Comparison of ENCODE assay signal across 16 cellular contexts in the genomic region with DNA sequence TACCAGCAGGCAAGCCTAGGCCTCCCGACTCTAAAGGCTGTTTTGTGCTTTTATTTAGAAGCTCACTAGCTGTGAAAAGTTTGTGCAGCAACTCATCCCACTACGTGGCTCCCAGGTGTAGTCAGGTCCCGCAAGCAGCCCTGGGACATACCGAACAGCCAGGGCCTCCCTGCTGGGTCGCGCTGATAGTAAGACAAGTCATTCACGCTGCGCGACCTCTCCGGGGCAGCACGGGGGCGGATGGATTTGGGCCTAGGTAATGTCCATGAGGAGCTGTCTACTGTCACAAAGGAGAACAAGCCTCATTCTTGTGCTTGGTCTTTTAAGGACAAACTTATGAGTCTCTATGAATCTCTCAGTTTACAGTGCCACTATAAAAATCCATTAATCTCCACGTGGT.
DNase-seq lines count a peak whose midpoint lies in the region; TF ChIP-seq lines count a peak whose summit lies in the region.
"Had no signal": no experiment of that assay in that cellular context is flagged by ENCODE, and none has a peak within 500 bp of the region (broad histone marks: within the 10 kb centered on the region; RNA-seq: fewer than 3 reads in every experiment).

No MANE protein-coding gene starts in this region.

- TF ChIP-seq POLR2A in ovary (IDR thresholded peaks at IDR 0.05): no peak

- H3K4me3 ChIP-seq in HAP-1 (no peak overlapping the region), ovary (no peak overlapping the region)

- no peak for TF ChIP-seq CTCF in VCaP (conservative IDR thresholded peaks at IDR 0.05)
- no peak for TF ChIP-seq CTCF in nephron progenitor cell (IDR thresholded peaks at IDR 0.05)
- TF ChIP-seq CTCF in ovary (IDR thresholded peaks at IDR 0.05): no peak

- H3K4me1 ChIP-seq in HAP-1 (peaks cover 24% of the 10 kb centered on the region), ovary (ENCODE audit: insufficient read depth) (no peaks in the 10 kb centered on the region)
- H3K4me1 ChIP-seq: BE2C had no signal

- H3K27me3 Mint-ChIP-seq in nephron progenitor cell (ENCODE audit: low read depth, poor library complexity): no peaks in the 10 kb centered on the region

- DNase-seq in EH (ENCODE audit: low read depth) (peak; percentile 43), HAP-1 (ENCODE audit: low spot score in 2 of 2) (peak; percentile 20 to 44), nephron progenitor cell (peak; percentile 5), inferior parietal cortex (ENCODE audit: extremely low spot score) (no peak), SHP77 treated with DMSO at 0.1 percent for 48 hours (lab: John Stamatoyannopoulos, UW) (no peak), ovary (no peak), GOT3 (lab: John Stamatoyannopoulos, UW) (no peak)
- DNase-seq: BE2C, COR-L47, DMS153, GF-D8, HCEC 1CT, KBM-7 had no signal

- H3K27ac ChIP-seq in VCaP (peak overlapping the region; percentile 22), ovary (no peak overlapping the region)
- H3K27ac ChIP-seq: C4-2B had no signal

- H3K9me3 Mint-ChIP-seq in nephron progenitor cell: no peaks in the 10 kb centered on the region

- intact Hi-C loops in ovary (cut with DNase I): no loop called here

- H3K27me3 ChIP-seq in HAP-1 (ENCODE audit: low read depth) (no peaks in the 10 kb centered on the region), ovary (no peaks in the 10 kb centered on the region)

- in situ Hi-C loops in HAP-1 (cut with MboI; ENCODE audit: low sequenced_read_pairs): no loop called here

- WGBS in ovary, 3 donors: 80 to 84% (median 80%) methylated on average over 13 of the region's 13 CpGs

- H3K4me3 Mint-ChIP-seq in nephron progenitor cell: no peak overlapping the region
- H3K4me3 Mint-ChIP-seq: CD4-positive, alpha-beta memory T cell had no signal

- H3K4me1 Mint-ChIP-seq in nephron progenitor cell: no peaks in the 10 kb centered on the region
- H3K4me1 Mint-ChIP-seq: CD4-positive, alpha-beta memory T cell had no signal

- TF ChIP-seq EP300 in ovary (IDR thresholded peaks at IDR 0.05): no peak

- H3K36me3 Mint-ChIP-seq in nephron progenitor cell (ENCODE audit: low read depth): no peaks in the 10 kb centered on the region
- H3K36me3 Mint-ChIP-seq: CD4-positive, alpha-beta memory T cell had no signal

- H3K9me3 ChIP-seq in HAP-1 (no peaks in the 10 kb centered on the region), ovary (no peaks in the 10 kb centered on the region)
- H3K9me3 ChIP-seq: BE2C had no signal

- H3K27ac Mint-ChIP-seq in nephron progenitor cell: no peak overlapping the region
- H3K27ac Mint-ChIP-seq: CD4-positive, alpha-beta memory T cell had no signal

- H3K36me3 ChIP-seq in HAP-1 (replicated peaks) (no peaks in the 10 kb centered on the region), ovary (no peaks in the 10 kb centered on the region)
- H3K36me3 ChIP-seq: BE2C had no signal

Comparison
In these comparisons a context has a peak if more than half of its experiments do, and no peak if none do; other contexts are left out.
1. DNase-seq: peak in EH (single experiment), HAP-1 (2 of 2) and nephron progenitor cell (single experiment); none in inferior parietal cortex (single experiment), SHP77 treated with DMSO at 0.1 percent for 48 hours (single experiment), ovary (0 of 5) and GOT3 (single experiment).